Comparison of ENCODE assay signal across 11 cellular contexts in the genomic region with DNA sequence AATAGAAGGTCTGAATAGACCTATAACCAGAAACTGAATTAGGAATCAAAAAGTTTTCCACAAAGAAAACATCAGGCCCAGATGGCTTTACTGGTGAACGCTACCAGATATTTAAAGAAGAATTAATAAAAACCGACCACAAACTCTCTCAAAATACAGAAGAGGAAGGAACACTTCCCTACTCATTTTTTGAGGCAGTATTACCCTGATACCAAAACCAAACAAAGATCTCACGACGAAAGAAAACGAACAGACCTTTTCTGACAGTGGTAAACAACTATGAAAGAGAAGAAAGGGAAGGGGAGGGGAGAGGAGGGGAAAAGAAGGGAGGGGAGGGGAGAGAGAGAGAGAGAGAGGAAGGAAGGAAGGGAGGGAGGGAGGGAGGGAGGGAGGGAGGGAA. TPM values are rescaled to one million over a fixed set of nuclear protein-coding genes. Genes with fewer than 3 reads are reported as not detected.
DNase-seq lines count a peak whose midpoint lies in the region; ATAC-seq and TF ChIP-seq lines count a peak whose summit lies in the region.
"Had no signal": no experiment of that assay in that cellular context is flagged by ENCODE, and none has a peak within 500 bp of the region (broad histone marks: within the 10 kb centered on the region; RNA-seq: fewer than 3 reads in every experiment).

No MANE protein-coding gene starts in this region.

- H3K9ac ChIP-seq in MM.1S (ENCODE audit: low read length), result peak overlapping the region; percentile 21; the same call in 1 of the 2 replicates
- H3K9ac ChIP-seq: KMS-11 had no signal

- peaks cover 74% of the 10 kb centered on the region for H3K4me1 ChIP-seq in CD8-positive, alpha-beta T cell (ENCODE audit: insufficient read depth, low read length)
- peaks cover 34% of the 10 kb centered on the region for H3K4me1 ChIP-seq in MM.1S (ENCODE audit: low read length)
- H3K4me1 ChIP-seq in effector memory CD4-positive, alpha-beta T cell (ENCODE audit: control insufficient read depth, insufficient read depth, low read length, poor library complexity, severe bottlenecking), result peaks cover 41% of the 10 kb centered on the region

- ATAC-seq in CD8-positive, alpha-beta T cell, result no peak
- peak; percentile 60 for ATAC-seq in GM19397 (IDR thresholded peaks at IDR 0.05; ENCODE audit: unreplicated experiment)
- ATAC-seq in HG03139 (IDR thresholded peaks at IDR 0.05; ENCODE audit: unreplicated experiment), result no peak

- no peaks in the 10 kb centered on the region for H3K36me3 ChIP-seq in CD8-positive, alpha-beta T cell (ENCODE audit: insufficient read depth, low read length)
- no peaks in the 10 kb centered on the region for H3K36me3 ChIP-seq in MM.1S (replicated peaks; ENCODE audit: insufficient read depth, low read length)
- H3K36me3 ChIP-seq in effector memory CD4-positive, alpha-beta T cell (ENCODE audit: control insufficient read depth, insufficient read depth, low read length), result no peaks in the 10 kb centered on the region

- peak overlapping the region; percentile 90 for H3K27ac Mint-ChIP-seq in CD8-positive, alpha-beta T cell

- peak overlapping the region; percentile 70 for H3K4me3 Mint-ChIP-seq in CD8-positive, alpha-beta T cell

- CTCF ChIA-PET in CD8-positive, alpha-beta T cell (lab: Charles Lee), result no interaction called here

- H3K4me3 ChIP-seq in CD8-positive, alpha-beta T cell (ENCODE audit: low read depth, low read length), result peak overlapping the region; percentile 12
- H3K4me3 ChIP-seq in MM.1S (ENCODE audit: low read length), result peak overlapping the region; percentile 38
- H3K4me3 ChIP-seq in effector memory CD4-positive, alpha-beta T cell (ENCODE audit: insufficient read depth, low read depth, low read length, poor library complexity, severe bottlenecking), result no peak overlapping the region

- no peak overlapping the region for H2AFZ ChIP-seq in MM.1S (ENCODE audit: low read length)

- POLR2A ChIA-PET in CD8-positive, alpha-beta T cell (lab: Charles Lee), result no interaction called here

- TF ChIP-seq CTCF in CD8-positive, alpha-beta T cell (IDR thresholded peaks at IDR 0.05), result no peak
- no peak for TF ChIP-seq CTCF in MM.1S (IDR thresholded peaks at IDR 0.05; ENCODE audit: low read length)

- intact Hi-C loops in CD8-positive, alpha-beta T cell (cut with DNase I, micrococcal nuclease), result loop anchor here in 1 of 2 experiments (1.0 kb wide), 1 partner anchor 9 kb away; no protein-coding TSS in a partner anchor

- peaks cover 2% of the 10 kb centered on the region for H3K36me3 Mint-ChIP-seq in CD8-positive, alpha-beta T cell

- no peaks in the 10 kb centered on the region for H3K9me2 ChIP-seq in MM.1S (replicated peaks; ENCODE audit: insufficient read depth, low read length)

- H4K20me1 ChIP-seq in MM.1S (ENCODE audit: insufficient read depth, low read length), result no peaks in the 10 kb centered on the region

- peak overlapping the region; percentile 24 for H3K27ac ChIP-seq in CD8-positive, alpha-beta T cell (ENCODE audit: low read depth, low read length)
- H3K27ac ChIP-seq in MM.1S (ENCODE audit: low read length), result peak overlapping the region; percentile 69; the same call in 1 of the 2 replicates
- H3K27ac ChIP-seq in effector memory CD4-positive, alpha-beta T cell (ENCODE audit: insufficient read depth, low read length, poor library complexity, severe bottlenecking), result peak overlapping the region; percentile 14
- H3K27ac ChIP-seq: KMS-11 had no signal

- peaks cover 4% of the 10 kb centered on the region for H3K9me3 Mint-ChIP-seq in CD8-positive, alpha-beta T cell

- peaks cover 24% of the 10 kb centered on the region for H3F3A ChIP-seq in MM.1S (ENCODE audit: insufficient read depth, low read length)

- H3K79me2 ChIP-seq in MM.1S (ENCODE audit: low read length), result peaks cover 93% of the 10 kb centered on the region

- peaks cover 81% of the 10 kb centered on the region for H3K4me1 Mint-ChIP-seq in CD8-positive, alpha-beta T cell (ENCODE audit: low read depth)

- no peak for DNase-seq in CD8-positive, alpha-beta T cell
- DNase-seq in MM.1S, result peak; percentile 42
- no peak for DNase-seq in effector memory CD4-positive, alpha-beta T cell
- no peak for DNase-seq in NCI-H1048 (lab: John Stamatoyannopoulos, UW)
- no peak for DNase-seq in midbrain (lab: John Stamatoyannopoulos, UW)
- no peak for DNase-seq in NCI-H526 treated with DMSO at 0.1 percent for 48 hours (lab: John Stamatoyannopoulos, UW)
- DNase-seq: H7, kidney had no signal

- H3K27me3 ChIP-seq in CD8-positive, alpha-beta T cell (ENCODE audit: insufficient read depth, low read length), result no peaks in the 10 kb centered on the region
- H3K27me3 ChIP-seq in MM.1S (replicated peaks; ENCODE audit: insufficient read depth, low read length), result no peaks in the 10 kb centered on the region
- H3K27me3 ChIP-seq in effector memory CD4-positive, alpha-beta T cell (replicated peaks; ENCODE audit: control insufficient read depth, insufficient read depth, low read length, poor library complexity, severe bottlenecking), result no peaks in the 10 kb centered on the region

- H3K9me3 ChIP-seq in CD8-positive, alpha-beta T cell (ENCODE audit: low read length), result no peaks in the 10 kb centered on the region
- H3K9me3 ChIP-seq in MM.1S (replicated peaks; ENCODE audit: insufficient read depth, low read length), result no peaks in the 10 kb centered on the region
- no peaks in the 10 kb centered on the region for H3K9me3 ChIP-seq in effector memory CD4-positive, alpha-beta T cell (ENCODE audit: control insufficient read depth, low read length)

- H3K4me2 ChIP-seq in MM.1S (ENCODE audit: low read depth, low read length), result peak overlapping the region; percentile 58
- H3K4me2 ChIP-seq: KMS-11 had no signal

- no peaks in the 10 kb centered on the region for H3K27me3 Mint-ChIP-seq in CD8-positive, alpha-beta T cell (ENCODE audit: low read depth)

RNA-seq across cellular contexts. Expression of a gene that starts 13.5 kb away (rescaled TPM):
- total RNA-seq in CD8-positive, alpha-beta T cell, result 100 to 1,000 TPM; 139 to 140 TPM

Comparison
In these comparisons a context has a peak if more than half of its experiments do, and no peak if none do; other contexts are left out.
1. H3K27ac ChIP-seq: peak in every context shown above with its lines; median percentile 69 in MM.1S; 24 in CD8-positive, alpha-beta T cell; 14 in effector memory CD4-positive, alpha-beta T cell.